Comparison of ENCODE assay signal across 37 cellular contexts in the genomic region with DNA sequence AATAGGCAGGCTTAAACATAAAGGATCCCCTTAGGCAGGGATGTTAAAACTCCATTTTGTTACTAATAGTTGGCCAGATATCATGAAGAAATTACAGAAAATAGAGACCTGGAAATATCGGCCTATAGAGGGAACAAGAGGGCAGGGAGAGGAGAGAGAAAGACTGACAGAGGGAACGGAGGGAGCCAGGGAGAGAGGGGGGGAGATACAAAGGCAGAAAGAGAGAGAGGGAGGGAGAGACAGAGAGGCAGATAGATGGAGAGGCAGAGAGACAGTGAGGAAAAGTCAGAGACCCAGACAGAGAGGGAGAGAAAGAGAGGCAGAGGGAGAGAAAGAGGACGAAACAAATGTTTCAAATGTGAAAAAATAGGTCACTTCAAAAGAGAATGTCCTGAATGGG. TPM values are rescaled to one million over a fixed set of nuclear protein-coding genes. Genes with fewer than 3 reads are reported as not detected.
A peak's percentile ranks its signal among the peaks of the same experiment; 100 is the strongest.
DNase-seq lines count a peak whose midpoint lies in the region; ATAC-seq, FAIRE-seq and TF ChIP-seq lines count a peak whose summit lies in the region.
"Had no signal": no experiment of that assay in that cellular context is flagged by ENCODE, and none has a peak within 500 bp of the region (broad histone marks: within the 10 kb centered on the region; RNA-seq: fewer than 3 reads in every experiment).

No MANE protein-coding gene starts in this region.

- intact Hi-C loops in K562 (cut with micrococcal nuclease) (no loop called here), testis (cut with DNase I; ENCODE audit: low total_unique reads) (no loop called here), colonic mucosa (cut with DNase I) (no loop called here), ascending aorta (cut with DNase I) (no loop called here)

- H3K36me3 Mint-ChIP-seq in WTC11 = peaks cover 29% of the 10 kb centered on the region
- H3K36me3 Mint-ChIP-seq: CD4-positive, CD25-positive, alpha-beta regulatory T cell; CD8-positive, alpha-beta T cell had no signal

- peak; percentile 68 for FAIRE-seq in GM19239 (lab: Jason Lieb, UNC)
- FAIRE-seq in K562 (lab: Jason Lieb, UNC) = no peak
- FAIRE-seq: A204.1, A549, D721Med had no signal

- ATAC-seq in WTC11 (peak; percentile 34; the same call in 1 of the 2 replicates), K562 (no peak)
- ATAC-seq: A549; CD8-positive, alpha-beta T cell had no signal

- H3K9ac ChIP-seq in K562 (ENCODE audit: insufficient read depth in 1 of 2, low read depth in 2 of 2, low read length in 2 of 2) (no peak overlapping the region), colonic mucosa (ENCODE audit: low read depth in 2 of 2, low read length in 2 of 2) (no peak overlapping the region)
- H3K9ac ChIP-seq: BLaER1; BLaER1 treated with 17β-estradiol and CSF1 and Interleukin-3, amounts not matched to agents 10 nM and 100 nM had no signal

- H2AFZ ChIP-seq in K562 (ENCODE audit: low read depth, low read length) = no peak overlapping the region

- no peak for TF ChIP-seq POLR2A in K562 (conservative IDR thresholded peaks at IDR 0.05)
- TF ChIP-seq POLR2A in testis (IDR thresholded peaks at IDR 0.05) = no peak

- H3K27me3 ChIP-seq in K562 (ENCODE audit: control insufficient read depth in 2 of 2, insufficient read depth in 2 of 2, low read length in 2 of 2) (peaks cover 12 to 19% of the 10 kb centered on the region in 2 experiments; a peak in 4 of 5 replicates), testis (no peaks in the 10 kb centered on the region), colonic mucosa (no peaks in the 10 kb centered on the region), ascending aorta (no peaks in the 10 kb centered on the region)
- H3K27me3 ChIP-seq: BLaER1; BLaER1 treated with 17β-estradiol and CSF1 and Interleukin-3, amounts not matched to agents 10 nM and 100 nM had no signal

- H3K27ac Mint-ChIP-seq in WTC11 = no peak overlapping the region
- H3K27ac Mint-ChIP-seq: B cell; CD14-positive monocyte; CD4-positive, alpha-beta memory T cell; CD4-positive, alpha-beta T cell; CD4-positive, CD25-positive, alpha-beta regulatory T cell; CD8-positive, alpha-beta memory T cell; CD8-positive, alpha-beta T cell had no signal

- no peak overlapping the region for H3K4me3 Mint-ChIP-seq in WTC11
- H3K4me3 Mint-ChIP-seq: B cell; CD14-positive monocyte; CD4-positive, alpha-beta memory T cell; CD4-positive, alpha-beta T cell; CD8-positive, alpha-beta memory T cell; CD8-positive, alpha-beta T cell had no signal

- POLR2A ChIA-PET in WTC11 (lab: Charles Lee) = no interaction called here
- POLR2A ChIA-PET in K562 (lab: Yijun Ruan, JAX) = interaction anchor here (0.6 to 1.9 kb wide), 2 partner anchors 15 to 144 kb away, joined by 3 to 5 read pairs; no protein-coding TSS in a partner anchor

- TF ChIP-seq CTCF in WTC11 (IDR thresholded peaks at IDR 0.05) (no peak), K562 (IDR thresholded peaks at IDR 0.05 in 2 of 3, conservative IDR thresholded peaks at IDR 0.05 in 1 of 3; ENCODE audit: insufficient read depth in 2 of 3, low read depth in 1 of 3, low read length in 3 of 3) (peak in 1 of 3 experiments; percentile 27; a peak in 1 of 6 replicates), testis (IDR thresholded peaks at IDR 0.05) (no peak), colonic mucosa (IDR thresholded peaks at IDR 0.05) (no peak), ascending aorta (IDR thresholded peaks at IDR 0.05) (no peak)

- no TSS peak for BruUV-seq in K562 (replicated peaks; lab: Mats Ljungman, UMichigan)

- H4K20me1 ChIP-seq in K562 (replicated peaks; ENCODE audit: control insufficient read depth, insufficient read depth, low read length) = no peaks in the 10 kb centered on the region
- H4K20me1 ChIP-seq: BLaER1; BLaER1 treated with 17β-estradiol and CSF1 and Interleukin-3, amounts not matched to agents 10 nM and 100 nM had no signal

- in situ Hi-C loops in K562 (cut with MboI) = no loop called here

- no peaks in the 10 kb centered on the region for H3K36me3 ChIP-seq in K562 (ENCODE audit: control insufficient read depth, insufficient read depth, low read length)
- no peaks in the 10 kb centered on the region for H3K36me3 ChIP-seq in testis (ENCODE audit: low read depth, missing control alignments)
- H3K36me3 ChIP-seq in colonic mucosa = no peaks in the 10 kb centered on the region
- H3K36me3 ChIP-seq in ascending aorta = no peaks in the 10 kb centered on the region
- H3K36me3 ChIP-seq: BE2C, BLaER1 had no signal

- H3K4me3 ChIP-seq in K562 (no peak overlapping the region), testis (no peak overlapping the region), colonic mucosa (no peak overlapping the region), ascending aorta (no peak overlapping the region)
- H3K4me3 ChIP-seq: A549; BLaER1; BLaER1 treated with 17β-estradiol and CSF1 and Interleukin-3, amounts not matched to agents 10 nM and 100 nM had no signal

- H3K27ac ChIP-seq in K562 (ENCODE audit: extremely low read depth, low read depth, low read length) (no peak overlapping the region), testis (peak overlapping the region; percentile 13 to 18), colonic mucosa (no peak overlapping the region), ascending aorta (no peak overlapping the region)
- H3K27ac ChIP-seq: 22Rv1; A549; BLaER1; BLaER1 treated with 17β-estradiol and CSF1 and Interleukin-3, amounts not matched to agents 10 nM and 100 nM; C4-2B had no signal

- TF ChIP-seq RAD21 in K562 (CRISPR knock-in tag; conservative IDR thresholded peaks at IDR 0.05 in 1 of 2, IDR thresholded peaks at IDR 0.05 in 1 of 2) = no peak

- H3K4me1 Mint-ChIP-seq in WTC11 = 0 out of 2 replicates have a peak, but pooled peaks cover 6% of the 10 kb centered on the region
- H3K4me1 Mint-ChIP-seq: CD4-positive, CD25-positive, alpha-beta regulatory T cell had no signal

- no peaks in the 10 kb centered on the region for H3K9me1 ChIP-seq in K562 (ENCODE audit: control insufficient read depth, insufficient read depth, low read length)

- H3K27me3 Mint-ChIP-seq in WTC11 (ENCODE audit: low read depth) = peaks cover 100% of the 10 kb centered on the region
- H3K27me3 Mint-ChIP-seq: B cell had no signal

- WGBS in K562 (ENCODE audit: insufficient coverage, low coverage, missing lambda C conversion rate) = 0% methylated on average over 3 of the region's 3 CpGs
- 35 to 60% methylated on average over 3 of the region's 3 CpGs for WGBS in testis, 2 donors

- H3K79me2 ChIP-seq in K562 (ENCODE audit: control insufficient read depth, insufficient read depth, low read length) = no peaks in the 10 kb centered on the region

- TF ChIP-seq EP300 in K562 (IDR thresholded peaks at IDR 0.05; ENCODE audit: low read length) = no peak

- CTCF ChIA-PET in WTC11 (lab: Charles Lee) (no interaction called here), K562 (lab: Yijun Ruan, JAX; ENCODE audit: low intra/inter-chr PET ratio) (no interaction called here)

- DNase-seq in GM19239 (ENCODE audit: insufficient read length, low spot score) (no peak), WTC11 (ENCODE audit: low spot score) (no peak), K562 (ENCODE audit: extremely low read depth in 1 of 4, low spot score in 3 of 4) (peak in 1 of 4 experiments; percentile 19), testis (no peak), hepatic stellate cell (ENCODE audit: low spot score) (no peak), NOMO-1 (lab: John Stamatoyannopoulos, UW; ENCODE audit: unreplicated experiment in 2 of 2) (no peak), colonic mucosa (no peak), ascending aorta (ENCODE audit: low spot score in 2 of 2) (no peak)
- DNase-seq: 8988T; ACHN; AML-193; BE2C; C1 segment of cervical spinal cord; Caco-2; Calu3; CD4-positive, alpha-beta memory T cell; CD4-positive, alpha-beta T cell; CD4-positive, CD25-positive, alpha-beta regulatory T cell; CD8-positive, alpha-beta memory T cell; CD8-positive, alpha-beta T cell; COR-L47; DMS 273 treated with DMSO at 0.1 percent for 48 hours; DMS153; DMS53; DMS79; DMS79 treated with DMSO at 0.1 percent for 48 hours; DND-41; EL had no signal

- H3K9me3 ChIP-seq in K562 (replicated peaks; ENCODE audit: control insufficient read depth, insufficient read depth, low read depth, low read length) = peaks cover 8% of the 10 kb centered on the region
- no peaks in the 10 kb centered on the region for H3K9me3 ChIP-seq in testis
- no peaks in the 10 kb centered on the region for H3K9me3 ChIP-seq in colonic mucosa
- peaks cover 0 to 18% of the 10 kb centered on the region in 2 donors for H3K9me3 ChIP-seq in ascending aorta
- H3K9me3 ChIP-seq: BE2C had no signal

- no peak overlapping the region for H3K4me2 ChIP-seq in K562 (ENCODE audit: insufficient read depth, low read length)
- H3K4me2 ChIP-seq: A549; BLaER1; BLaER1 treated with 17β-estradiol and CSF1 and Interleukin-3, amounts not matched to agents 10 nM and 100 nM had no signal

- peaks cover 73% of the 10 kb centered on the region for H3K9me3 Mint-ChIP-seq in WTC11

- H3K4me1 ChIP-seq in K562 (replicated peaks in 1 of 2; ENCODE audit: control insufficient read depth in 2 of 2, insufficient read depth in 2 of 2, low read length in 2 of 2) (no peaks in the 10 kb centered on the region), testis (peaks cover 9% of the 10 kb centered on the region), colonic mucosa (no peaks in the 10 kb centered on the region), ascending aorta (no peaks in the 10 kb centered on the region)
- H3K4me1 ChIP-seq: A549, BE2C, Caco-2 had no signal

RNA-seq across cellular contexts. Expression of gene ZNF280B, which starts 53.5 kb away (rescaled TPM):
- total RNA-seq in WTC11 (2021) (5.9 to 7.7 TPM (median 7.0 TPM) in 3 replicates), K562 (2014; rRNA removed) (7.7 and 8.4 TPM in 2 replicates), K562 (2014; rRNA removed; fragmentation: Illumina TruSeq; extraction: Trizol) (17.1 and 20.5 TPM in 2 replicates), K562 (2015; rRNA removed; fragmentation: Illumina TruSeq; extraction: Trizol) (19.6 and 20.7 TPM in 2 replicates), K562 (2021) (18.7 and 20.0 TPM in 2 replicates), testis (10 to 100 TPM; 51.2 to 73.3 TPM), colonic mucosa (1 to 10 TPM in 1 of 2 donors, under 1 TPM in 1; 0.96 to 1.1 TPM), ascending aorta (not detected)
- 24.8 and 77.6 TPM in 2 replicates for total RNA-seq in K562 (2011; cell fraction: chromatin; rRNA removed; ENCODE audit: low replicate concordance)
- 23.0 and 29.5 TPM in 2 replicates for total RNA-seq in K562 (2011; cell fraction: nucleolus; rRNA removed)
- 45.8 and 57.4 TPM in 2 replicates for total RNA-seq in K562 (2011; cell fraction: nucleoplasm; rRNA removed)
- polyA plus RNA-seq in K562 (2011; rRNA removed) (27.5 TPM in 2 replicates), K562 (2014; fragmentation: Illumina TruSeq; extraction: Trizol) (14.1 and 18.0 TPM in 2 replicates), K562 (2014; fragmentation: Nextera tagmentation; extraction: Ambion mirVana) (10 to 100 TPM; 24.0 to 29.9 TPM), K562 (2014; rRNA removed) (11.7 and 13.5 TPM in 2 replicates), testis (ENCODE audit: insufficient read depth, low read depth, low replicate concordance) (22.8 TPM)
- 8.2 and 20.0 TPM in 2 replicates for polyA plus RNA-seq in K562 (2011; cell fraction: cytosol; rRNA removed)
- 21.5 and 27.4 TPM in 2 replicates for polyA plus RNA-seq in K562 (2011; cell fraction: nucleus; rRNA removed)
- polyA plus RNA-seq in K562 (2012) = 7.6 and 9.8 TPM in 2 replicates
- 88.0 and 103 TPM in 2 replicates for polyA minus RNA-seq in K562 (2011; rRNA and poly(A)+ RNA removed)
- 22.2 and 28.7 TPM in 2 replicates for polyA minus RNA-seq in K562 (2011; cell fraction: cytosol; rRNA and poly(A)+ RNA removed)
- 24.2 and 40.0 TPM in 2 replicates for polyA minus RNA-seq in K562 (2011; cell fraction: nucleus; rRNA and poly(A)+ RNA removed)
- polyA plus RNA-seq: CD14-positive monocyte had no signal

Comparison
In these comparisons a context has a peak if more than half of its experiments do, and no peak if none do; other contexts are left out.
1. H3K27ac ChIP-seq: peak in testis (2 of 2); none in K562 (single experiment), colonic mucosa (single experiment) and ascending aorta (0 of 2).